19 cellular contexts compared by ENCODE assay signal in the genomic region with DNA sequence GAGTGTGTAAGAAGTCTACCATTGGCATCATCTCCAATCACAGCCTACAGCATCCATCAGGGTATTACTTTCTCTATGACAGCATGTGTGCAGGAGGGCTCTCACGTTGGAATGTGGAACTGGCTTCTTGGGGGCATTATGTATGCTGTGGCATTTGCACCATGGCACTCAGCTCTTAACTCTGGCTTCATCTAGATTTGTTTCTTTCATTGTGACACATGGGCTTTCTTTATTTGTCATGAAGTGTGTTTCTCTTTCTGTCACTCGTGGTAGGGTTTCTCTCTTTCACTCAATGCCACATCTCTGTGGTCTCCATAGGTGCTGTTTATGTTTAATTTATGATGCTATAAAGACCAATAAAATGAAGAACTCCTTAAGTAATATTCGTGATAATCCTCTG.
"Had no signal": no experiment of that assay in that cellular context is flagged by ENCODE, and none has a peak within 500 bp of the region (broad histone marks: within the 10 kb centered on the region; RNA-seq: fewer than 3 reads in every experiment).

No MANE protein-coding gene starts in this region.

- H3K4me3 Mint-ChIP-seq: activated T-helper 1 cell treated with anti-CD3 and anti-CD28 coated beads, Interleukin-12 subunit alpha, Interleukin-12 subunit beta, Interleukin-2, Interleukin-4 antibody, amounts not matched to agents 30 ng/mL and 10 ng/mL and 1 ng/mL, durations not matched to agents 14 hours and 24 hours and 36 hours; brain; central memory CD8-positive, alpha-beta T cell; dendritic cell treated with granulocyte-macrophage colony-stimulating factor and Interleukin-4, amounts not matched to agents 40 ng/mL and 50 ng/mL, for 4 days; effector memory CD8-positive, alpha-beta T cell; naive thymus-derived CD8-positive, alpha-beta T cell; WTC11 had no signal

- H3K4me1 Mint-ChIP-seq: brain; central memory CD8-positive, alpha-beta T cell; naive thymus-derived CD8-positive, alpha-beta T cell; WTC11 had no signal

- DNase-seq: activated CD8-positive, alpha-beta memory T cell treated with anti-CD3 and anti-CD28 coated beads for 24 hours; activated naive CD4-positive, alpha-beta T cell treated with anti-CD3 and anti-CD28 coated beads, Interleukin-2, amount 50 U/mL, for 16 hours; amygdala; effector memory CD8-positive, alpha-beta T cell; gastrocnemius medialis; heart right ventricle; mammary epithelial cell; naive thymus-derived CD8-positive, alpha-beta T cell; occipital lobe; SK-N-SH; thyroid gland; uterus had no signal

- H3K27ac Mint-ChIP-seq: activated T-helper 1 cell treated with anti-CD3 and anti-CD28 coated beads, Interleukin-12 subunit alpha, Interleukin-12 subunit beta, Interleukin-2, Interleukin-4 antibody, amounts not matched to agents 30 ng/mL and 10 ng/mL and 1 ng/mL, durations not matched to agents 14 hours and 24 hours and 36 hours; brain; dendritic cell treated with granulocyte-macrophage colony-stimulating factor and Interleukin-4, amounts not matched to agents 40 ng/mL and 50 ng/mL, for 4 days; effector memory CD8-positive, alpha-beta T cell; naive thymus-derived CD8-positive, alpha-beta T cell; progenitor cell of endocrine pancreas; WTC11 had no signal

- H3K36me3 Mint-ChIP-seq: naive thymus-derived CD8-positive, alpha-beta T cell; WTC11 had no signal

- ATAC-seq: effector memory CD8-positive, alpha-beta T cell; gastrocnemius medialis; heart right ventricle; naive thymus-derived CD8-positive, alpha-beta T cell; right cardiac atrium; WTC11 had no signal

- H3K27me3 Mint-ChIP-seq: brain; central memory CD8-positive, alpha-beta T cell; dendritic cell treated with granulocyte-macrophage colony-stimulating factor and Interleukin-4, amounts not matched to agents 40 ng/mL and 50 ng/mL, for 4 days; effector memory CD8-positive, alpha-beta T cell; naive thymus-derived CD8-positive, alpha-beta T cell; progenitor cell of endocrine pancreas had no signal

- H3K9me3 Mint-ChIP-seq: activated T-helper 1 cell treated with anti-CD3 and anti-CD28 coated beads, Interleukin-12 subunit alpha, Interleukin-12 subunit beta, Interleukin-2, Interleukin-4 antibody, amounts not matched to agents 30 ng/mL and 10 ng/mL and 1 ng/mL, durations not matched to agents 14 hours and 24 hours and 36 hours; brain; dendritic cell treated with granulocyte-macrophage colony-stimulating factor and Interleukin-4, amounts not matched to agents 40 ng/mL and 50 ng/mL, for 4 days; effector memory CD8-positive, alpha-beta T cell; naive thymus-derived CD8-positive, alpha-beta T cell; WTC11 had no signal
